In genomic region chr11:62855571-62856332, GRCh38 we compare ENCODE assay signal across 7 cellular contexts. TPM values are rescaled to one million over a fixed set of nuclear protein-coding genes. Genes with fewer than 3 reads are reported as not detected.
DNase-seq lines count a peak whose midpoint lies in the region; ATAC-seq, FAIRE-seq and TF ChIP-seq lines count a peak whose summit lies in the region.

No MANE protein-coding gene starts in this region.

- peak overlapping the region; percentile 67 for H3K4me3 ChIP-seq in hepatocyte
- peak overlapping the region; percentile 100 for H3K4me3 ChIP-seq in retinal pigment epithelial cell (ENCODE audit: low read length)

- peak overlapping the region; percentile 89 for H3K4me2 ChIP-seq in hepatocyte

- no peaks in the 10 kb centered on the region for H3K9me3 ChIP-seq in hepatocyte (ENCODE audit: low read depth)

- peak overlapping the region; percentile 84 for H2AFZ ChIP-seq in hepatocyte

- H3K27me3 ChIP-seq in hepatocyte: no peaks in the 10 kb centered on the region

- H3K36me3 ChIP-seq in hepatocyte (replicated peaks; ENCODE audit: insufficient read depth, low read depth): peaks cover 11% of the 10 kb centered on the region

- TF ChIP-seq CTCF in hepatocyte (IDR thresholded peaks at IDR 0.05; ENCODE audit: poor library complexity) (no peak), retinal pigment epithelial cell (conservative IDR thresholded peaks at IDR 0.05; ENCODE audit: low read depth, low read length) (no peak)

- peaks cover 48% of the 10 kb centered on the region for H3K4me1 ChIP-seq in hepatocyte (ENCODE audit: insufficient read depth)

- H4K20me1 ChIP-seq in hepatocyte (ENCODE audit: insufficient read depth, poor library complexity, severe bottlenecking): peaks cover 28% of the 10 kb centered on the region

- under 1% methylated on average over 54 of the region's 54 CpGs for WGBS in hepatocyte (ENCODE audit: low lambda C conversion rate, missing lambda C conversion rate)

- DNase-seq in GM18507 (ENCODE audit: extremely low spot score, insufficient read length, low read depth): peak; percentile 91
- peak; percentile 96 for DNase-seq in NCI-H2029 (lab: John Stamatoyannopoulos, UW)
- peak; percentile 96 for DNase-seq in T-helper 9 cell
- DNase-seq in astrocyte of the hippocampus (ENCODE audit: low read depth, low spot score): peak; percentile 99
- DNase-seq in hepatocyte (ENCODE audit: low spot score): peak; percentile 99
- DNase-seq in retinal pigment epithelial cell (ENCODE audit: low read depth): peak; percentile 93

- FAIRE-seq in GM18507 (lab: Jason Lieb, UNC): peak; percentile 93

- H3K79me2 ChIP-seq in hepatocyte: peaks cover 49% of the 10 kb centered on the region

- no peaks in the 10 kb centered on the region for H3K9me2 ChIP-seq in hepatocyte (replicated peaks; ENCODE audit: insufficient read depth)

- peak overlapping the region; percentile 80 for H3K27ac ChIP-seq in hepatocyte

- peak; percentile 79 for ATAC-seq in HG02973 (IDR thresholded peaks at IDR 0.05; ENCODE audit: unreplicated experiment)

RNA-seq across cellular contexts. Expression of gene WDR74, which starts 16.4 kb away (rescaled TPM):
- total RNA-seq in hepatocyte: 28.0 and 30.9 TPM in 2 replicates
- 28.9 and 34.1 TPM in 2 replicates for polyA plus RNA-seq in hepatocyte

RNA-seq across cellular contexts. Expression of gene TEX54, which starts 23.1 kb away (rescaled TPM):
- not detected in 2 replicates for total RNA-seq in hepatocyte
- 1.8 and 3.5 TPM in 2 replicates for polyA plus RNA-seq in hepatocyte

RNA-seq across cellular contexts. Expression of gene STX5, which starts 23.9 kb away (rescaled TPM):
- 35.4 and 37.3 TPM in 2 replicates for total RNA-seq in hepatocyte
- polyA plus RNA-seq in hepatocyte: 49.7 and 50.4 TPM in 2 replicates

RNA-seq across cellular contexts. Expression of gene SLC3A2, which starts 24.9 kb away (rescaled TPM):
- total RNA-seq in hepatocyte: 335 and 573 TPM in 2 replicates
- polyA plus RNA-seq in hepatocyte: 456 and 476 TPM in 2 replicates

RNA-seq across cellular contexts. Expression of gene NXF1, which starts 50.5 kb away (rescaled TPM):
- total RNA-seq in hepatocyte: 37.2 and 37.6 TPM in 2 replicates
- polyA plus RNA-seq in hepatocyte: 71.9 and 91.4 TPM in 2 replicates

Comparison
In these comparisons a context has a peak if more than half of its experiments do, and no peak if none do; other contexts are left out.
1. Peak in every context shown above with its lines: DNase-seq, ATAC-seq, H3K4me3 ChIP-seq and H3K27ac ChIP-seq.